In the genomic region with DNA sequence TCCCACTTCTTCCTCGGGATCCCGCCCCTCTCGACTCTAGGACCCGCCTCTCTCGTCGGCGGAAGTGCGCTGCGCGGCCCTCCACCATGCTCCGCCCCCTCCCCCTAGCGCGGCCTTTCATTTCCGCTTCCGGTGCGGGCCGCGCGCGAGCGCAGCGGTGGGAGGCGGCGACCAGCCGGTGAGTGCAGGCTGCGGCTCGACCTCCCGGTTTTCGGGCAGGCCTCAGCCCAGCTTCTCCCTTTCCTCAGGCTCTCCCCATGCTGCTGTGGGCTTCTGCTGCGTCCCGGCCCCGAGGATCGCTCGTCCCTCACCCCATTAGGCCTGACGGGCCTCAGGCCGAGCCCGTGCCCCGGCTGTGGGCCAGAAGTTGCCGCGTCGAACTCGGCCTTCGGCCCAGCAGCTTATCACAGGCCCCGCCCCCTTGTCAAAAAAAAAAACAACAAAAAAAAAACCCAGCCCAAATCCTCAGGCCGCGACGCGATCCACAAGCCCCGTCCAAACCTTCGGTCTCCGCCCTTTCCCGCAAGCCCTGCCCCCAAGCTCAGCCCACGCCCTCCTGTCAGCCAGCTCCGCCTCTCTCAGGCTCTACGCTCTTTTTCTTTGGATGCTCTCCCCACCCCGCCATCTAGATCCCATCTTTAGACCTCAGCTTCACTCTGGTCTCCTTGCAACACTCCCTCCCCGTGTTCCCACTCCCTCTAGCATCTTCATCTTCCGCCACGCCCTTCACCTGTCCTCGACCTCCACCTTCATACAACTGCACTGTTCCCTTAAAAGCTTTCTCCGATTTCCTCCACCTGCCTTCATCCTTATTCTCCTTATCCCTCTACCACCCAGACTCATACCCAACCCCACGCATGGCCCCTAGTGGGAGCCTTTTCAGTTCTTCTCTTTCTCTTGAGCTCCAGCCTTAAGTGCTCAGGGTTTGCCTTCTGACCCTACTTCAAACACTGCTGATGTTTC, we compare ENCODE assay signal across 8 cellular contexts. TPM values are rescaled to one million over a fixed set of nuclear protein-coding genes. Genes with fewer than 3 reads are reported as not detected.
DNase-seq lines count a peak whose midpoint lies in the region; ATAC-seq and TF ChIP-seq lines count a peak whose summit lies in the region.

A gene with protein sequence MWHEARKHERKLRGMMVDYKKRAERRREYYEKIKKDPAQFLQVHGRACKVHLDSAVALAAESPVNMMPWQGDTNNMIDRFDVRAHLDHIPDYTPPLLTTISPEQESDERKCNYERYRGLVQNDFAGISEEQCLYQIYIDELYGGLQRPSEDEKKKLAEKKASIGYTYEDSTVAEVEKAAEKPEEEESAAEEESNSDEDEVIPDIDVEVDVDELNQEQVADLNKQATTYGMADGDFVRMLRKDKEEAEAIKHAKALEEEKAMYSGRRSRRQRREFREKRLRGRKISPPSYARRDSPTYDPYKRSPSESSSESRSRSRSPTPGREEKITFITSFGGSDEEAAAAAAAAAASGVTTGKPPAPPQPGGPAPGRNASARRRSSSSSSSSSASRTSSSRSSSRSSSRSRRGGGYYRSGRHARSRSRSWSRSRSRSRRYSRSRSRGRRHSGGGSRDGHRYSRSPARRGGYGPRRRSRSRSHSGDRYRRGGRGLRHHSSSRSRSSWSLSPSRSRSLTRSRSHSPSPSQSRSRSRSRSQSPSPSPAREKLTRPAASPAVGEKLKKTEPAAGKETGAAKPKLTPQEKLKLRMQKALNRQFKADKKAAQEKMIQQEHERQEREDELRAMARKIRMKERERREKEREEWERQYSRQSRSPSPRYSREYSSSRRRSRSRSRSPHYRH (plus strand): TSS at position 115 of the 963 bp plus-strand sequence. CDS start 1,168 bp downstream, outside the sequence.

- no peaks in the 10 kb centered on the region for H3K9me3 Mint-ChIP-seq in chondrocyte (ENCODE audit: low read depth)

- in situ Hi-C loops in GM18951 (cut with MboI; ENCODE audit: low sequenced_read_pairs, unreplicated experiment) = no loop called here

- H3K4me1 Mint-ChIP-seq in chondrocyte (ENCODE audit: low read depth) = peaks cover 30% of the 10 kb centered on the region

- no peak for TF ChIP-seq CTCF in chondrocyte (IDR thresholded peaks at IDR 0.05)

- peak; percentile 96 for DNase-seq in AG08395 (ENCODE audit: low spot score)
- DNase-seq in NCI-H345 treated with DMSO at 0.1 percent for 48 hours (lab: John Stamatoyannopoulos, UW; ENCODE audit: unreplicated experiment) = peak; percentile 41
- peak; percentile 81 for DNase-seq in activated CD4-positive, alpha-beta T cell treated with anti-CD3 and anti-CD28 coated beads for 24 hours (ENCODE audit: low read depth in 2 of 2)
- DNase-seq in chondrocyte (ENCODE audit: low spot score) = no peak
- DNase-seq in kidney tubule cell (ENCODE audit: low spot score) = peak; percentile 87
- DNase-seq in stimulated activated CD4-positive, alpha-beta T cell treated with anti-CD3 and anti-CD28 coated beads, Interleukin-1b, Interleukin-23, amount 100 ng/mL, for 1 hour (ENCODE audit: low read depth in 2 of 2) = peak; percentile 63 to 77

- peaks cover 13% of the 10 kb centered on the region for H3K36me3 Mint-ChIP-seq in chondrocyte (ENCODE audit: low read depth)

- peak; percentile 80 for ATAC-seq in HG03196 (IDR thresholded peaks at IDR 0.05; ENCODE audit: unreplicated experiment)

- peak within 1 kb of the TSS; percentile 95 for H3K4me3 Mint-ChIP-seq in chondrocyte (ENCODE audit: unreplicated experiment)

- no peaks in the 10 kb centered on the region for H3K27me3 Mint-ChIP-seq in chondrocyte (ENCODE audit: low read depth)

- peak within 1 kb of the TSS; percentile 96 for H3K27ac Mint-ChIP-seq in chondrocyte (ENCODE audit: unreplicated experiment)

- TF ChIP-seq POLR2A in GM18951 (IDR thresholded peaks at IDR 0.05; ENCODE audit: extremely low read depth, insufficient read depth, insufficient read length) = peak; percentile 95

RNA-seq across cellular contexts. Expression of the gene that starts here (rescaled TPM):
- total RNA-seq in chondrocyte = 43.4 to 63.6 TPM (median 49.1 TPM) in 3 replicates
